26 cellular contexts compared by ENCODE assay signal in genomic region chr12:130988261-130989175, GRCh38. TPM values are rescaled to one million over a fixed set of nuclear protein-coding genes. Genes with fewer than 3 reads are reported as not detected.
DNase-seq lines count a peak whose midpoint lies in the region; ATAC-seq and TF ChIP-seq lines count a peak whose summit lies in the region.
"Had no signal": no experiment of that assay in that cellular context is flagged by ENCODE, and none has a peak within 500 bp of the region (broad histone marks: within the 10 kb centered on the region; RNA-seq: fewer than 3 reads in every experiment).

No MANE protein-coding gene starts in this region.

- ATAC-seq in Right ventricle myocardium inferior (peak; percentile 33), right cardiac atrium (no peak), gastroesophageal sphincter (peak; percentile 12), upper lobe of right lung (no peak), GM21381 (IDR thresholded peaks at IDR 0.05; ENCODE audit: unreplicated experiment) (no peak)
- ATAC-seq: CD8-positive, alpha-beta T cell; HCT116; Panc1 had no signal

- no peak for TF ChIP-seq POLR2A in gastroesophageal sphincter (IDR thresholded peaks at IDR 0.05)

- intact Hi-C loops in Right ventricle myocardium inferior (cut with DNase I) = no loop called here
- intact Hi-C loops in right cardiac atrium (cut with DNase I) = no loop called here
- intact Hi-C loops in upper lobe of right lung (cut with DNase I) = no loop called here

- H3K27me3 ChIP-seq in right cardiac atrium (ENCODE audit: control insufficient read depth, insufficient read depth) (no peaks in the 10 kb centered on the region), gastroesophageal sphincter (no peaks in the 10 kb centered on the region), upper lobe of right lung (no peaks in the 10 kb centered on the region)

- no peaks in the 10 kb centered on the region for H3K36me3 Mint-ChIP-seq in activated naive CD8-positive, alpha-beta T cell treated with anti-CD3 and anti-CD28 coated beads for 36 hours
- H3K36me3 Mint-ChIP-seq: CD8-positive, alpha-beta T cell had no signal

- 79% methylated on average over 8 of the region's 8 CpGs for WGBS in right cardiac atrium
- 79 to 89% methylated on average over 6 to 8 of the region's 8 CpGs for WGBS in gastroesophageal sphincter (ENCODE audit: low coverage in 1 of 2), 2 donors

- H3K36me3 ChIP-seq in gastroesophageal sphincter = peaks cover 0 to 45% of the 10 kb centered on the region in 2 donors
- H3K36me3 ChIP-seq in upper lobe of right lung = peaks cover 11% of the 10 kb centered on the region
- H3K36me3 ChIP-seq: SJCRH30 had no signal

- H3K4me3 ChIP-seq in right cardiac atrium (ENCODE audit: low read length) (no peak overlapping the region), gastroesophageal sphincter (no peak overlapping the region), upper lobe of right lung (no peak overlapping the region)
- H3K4me3 ChIP-seq: SJCRH30 had no signal

- H3K27ac Mint-ChIP-seq in activated naive CD8-positive, alpha-beta T cell treated with anti-CD3 and anti-CD28 coated beads for 36 hours = no peak overlapping the region
- H3K27ac Mint-ChIP-seq: CD8-positive, alpha-beta T cell; IgD-negative memory B cell had no signal

- H3K4me1 ChIP-seq in right cardiac atrium (ENCODE audit: control insufficient read depth, insufficient read depth, low read length) (no peaks in the 10 kb centered on the region), gastroesophageal sphincter (no peaks in the 10 kb centered on the region), upper lobe of right lung (no peaks in the 10 kb centered on the region)
- H3K4me1 ChIP-seq: SJCRH30 had no signal

- no peak overlapping the region for H3K4me3 Mint-ChIP-seq in activated naive CD8-positive, alpha-beta T cell treated with anti-CD3 and anti-CD28 coated beads for 36 hours
- H3K4me3 Mint-ChIP-seq: CD8-positive, alpha-beta T cell; IgD-negative memory B cell had no signal

- peaks cover 2% of the 10 kb centered on the region for H3K4me1 Mint-ChIP-seq in activated naive CD8-positive, alpha-beta T cell treated with anti-CD3 and anti-CD28 coated beads for 36 hours

- peaks cover 13% of the 10 kb centered on the region for H3K27me3 Mint-ChIP-seq in activated naive CD8-positive, alpha-beta T cell treated with anti-CD3 and anti-CD28 coated beads for 36 hours

- DNase-seq in Right ventricle myocardium inferior (ENCODE audit: missing footprints) = no peak
- DNase-seq in right cardiac atrium = no peak
- peak; percentile 61 for DNase-seq in islet precursor cell
- DNase-seq in upper lobe of right lung = peak; percentile 35
- DNase-seq in activated naive CD8-positive, alpha-beta T cell treated with anti-CD3 and anti-CD28 coated beads for 36 hours = no peak
- no peak for DNase-seq in activated CD4-positive, alpha-beta T cell treated with anti-CD3 and anti-CD28 coated beads, Interleukin-2, amount 50 U/mL, for 1 hour
- DNase-seq: 8988T; AML-193; C1 segment of cervical spinal cord; Calu3; CD8-positive, alpha-beta T cell; DMS153; GDM1; Karpas-422; NCI-H1694; NCI-H2081; NCI-H2171; NCI-H524 treated with DMSO at 0.1 percent for 48 hours; NCI-H82; SJCRH30 had no signal

- H3K27ac ChIP-seq in right cardiac atrium (ENCODE audit: low read length) = no peak overlapping the region
- H3K27ac ChIP-seq in gastroesophageal sphincter = no peak overlapping the region
- H3K27ac ChIP-seq in upper lobe of right lung = no peak overlapping the region
- H3K27ac ChIP-seq: SJCRH30 had no signal

- H3K9me3 ChIP-seq in right cardiac atrium (ENCODE audit: control insufficient read depth, low read length) = no peaks in the 10 kb centered on the region
- no peaks in the 10 kb centered on the region for H3K9me3 ChIP-seq in gastroesophageal sphincter
- no peaks in the 10 kb centered on the region for H3K9me3 ChIP-seq in upper lobe of right lung
- H3K9me3 ChIP-seq: SJCRH30 had no signal

- H3K9me3 Mint-ChIP-seq in activated naive CD8-positive, alpha-beta T cell treated with anti-CD3 and anti-CD28 coated beads for 36 hours = no peaks in the 10 kb centered on the region
- H3K9me3 Mint-ChIP-seq: CD8-positive, alpha-beta T cell; IgD-negative memory B cell had no signal

- TF ChIP-seq CTCF in gastroesophageal sphincter (IDR thresholded peaks at IDR 0.05) = no peak
- TF ChIP-seq CTCF in upper lobe of right lung (IDR thresholded peaks at IDR 0.05) = no peak

- TF ChIP-seq EP300 in gastroesophageal sphincter (IDR thresholded peaks at IDR 0.05) = no peak

RNA-seq across cellular contexts. Expression of gene ADGRD1, which starts 34.8 kb away (rescaled TPM):
- total RNA-seq in Right ventricle myocardium inferior (89.1 TPM), right cardiac atrium (100 to 1,000 TPM; 188 to 386 (median 239) TPM), gastroesophageal sphincter (10 to 100 TPM; 19.1 to 43.4 (median 31.3) TPM), upper lobe of right lung (113 TPM)
- 50.0 TPM for polyA plus RNA-seq in right cardiac atrium
- total RNA-seq in activated naive CD8-positive, alpha-beta T cell treated with anti-CD3 and anti-CD28 coated beads for 36 hours = under 1 TPM in 1 of 2 experiments, not detected in 1; 0.38 TPM
- total RNA-seq: Calu3; CD8-positive, alpha-beta T cell; M059J had no signal

Comparison
In these comparisons a context has a peak if more than half of its experiments do, and no peak if none do; other contexts are left out.
1. ATAC-seq: peak in Right ventricle myocardium inferior (single experiment) and gastroesophageal sphincter (single experiment); none in right cardiac atrium (0 of 2), upper lobe of right lung (single experiment) and GM21381 (single experiment).
2. DNase-seq: peak in islet precursor cell (single experiment) and upper lobe of right lung (single experiment); none in Right ventricle myocardium inferior (single experiment), right cardiac atrium (0 of 3), activated naive CD8-positive, alpha-beta T cell treated with anti-CD3 and anti-CD28 coated beads for 36 hours (single experiment) and activated CD4-positive, alpha-beta T cell treated with anti-CD3 and anti-CD28 coated beads, Interleukin-2, amount 50 U/mL, for 1 hour (single experiment).
3. RNA of gene ADGRD1, which starts 34.8 kb away (total RNA-seq): 188 to 386 TPM in right cardiac atrium, 113 TPM in upper lobe of right lung (single experiment), 89.1 TPM in Right ventricle myocardium inferior (single experiment) and 19.1 to 43.4 TPM in gastroesophageal sphincter; 0.38 TPM in activated naive CD8-positive, alpha-beta T cell treated with anti-CD3 and anti-CD28 coated beads for 36 hours; every median in the first group is over 10 times any median in the second.